Comparison of ENCODE assay signal across 8 cellular contexts in genomic region chrX:18886005-18886343, GRCh38.
DNase-seq lines count a peak whose midpoint lies in the region; ATAC-seq, FAIRE-seq and TF ChIP-seq lines count a peak whose summit lies in the region.

No MANE protein-coding gene starts in this region.

- no peaks in the 10 kb centered on the region for H3K27me3 ChIP-seq in NT2/D1 (ENCODE audit: insufficient read depth, insufficient read length)
- no peaks in the 10 kb centered on the region for H3K27me3 ChIP-seq in esophagus squamous epithelium

- H3K4me1 ChIP-seq in NT2/D1 (ENCODE audit: insufficient read depth, insufficient read length): peaks cover 9% of the 10 kb centered on the region
- H3K4me1 ChIP-seq in esophagus squamous epithelium: peaks cover 0 to 32% (median 12%) of the 10 kb centered on the region in 3 donors

- TF ChIP-seq POLR2A in GM12892 (IDR thresholded peaks at IDR 0.05; ENCODE audit: low read depth, low read length): 0 out of 2 replicates have a peak, but pooled peaks have one; percentile 6
- TF ChIP-seq POLR2A in esophagus squamous epithelium (IDR thresholded peaks at IDR 0.05): no peak
- no peak for TF ChIP-seq POLR2A in erythroblast (IDR thresholded peaks at IDR 0.05; ENCODE audit: low read length)

- FAIRE-seq in GM12892 (lab: Jason Lieb, UNC): peak; percentile 79

- H3K9me3 ChIP-seq in NT2/D1 (ENCODE audit: insufficient read depth, low read length): no peaks in the 10 kb centered on the region
- H3K9me3 ChIP-seq in esophagus squamous epithelium: peaks cover 0 to 3% (median 0%) of the 10 kb centered on the region in 3 donors

- 0 to 80% methylated on average over 3 of the region's 12 CpGs for WGBS in esophagus squamous epithelium, 2 donors

- no peak for TF ChIP-seq CTCF in esophagus squamous epithelium (IDR thresholded peaks at IDR 0.05)

- H3K4me3 ChIP-seq in NT2/D1 (ENCODE audit: insufficient read length, low read depth) (peak overlapping the region; percentile 53), esophagus squamous epithelium (peak overlapping the region in 3 of 4 donors; percentile 38 to 55 (median 45)), skeletal muscle cell (ENCODE audit: low read depth, low read length) (peak overlapping the region; percentile 32)

- H3K27ac ChIP-seq in esophagus squamous epithelium: peak overlapping the region; percentile 72 to 84 (median 82)

- H3K9ac ChIP-seq in NT2/D1 (ENCODE audit: insufficient read length, low read depth): peak overlapping the region; percentile 68

- no peak for DNase-seq in GM12892 (ENCODE audit: insufficient read length)
- DNase-seq in NT2/D1 (ENCODE audit: low read depth, low spot score): no peak
- no peak for DNase-seq in esophagus squamous epithelium (lab: John Stamatoyannopoulos, UW)
- no peak for DNase-seq in skeletal muscle cell (ENCODE audit: low read depth)
- no peak for DNase-seq in erythroblast (lab: John Stamatoyannopoulos, UW)
- DNase-seq in GM19240 (ENCODE audit: insufficient read length, low spot score): no peak
- no peak for DNase-seq in ecto neural progenitor cell (ENCODE audit: low spot score)

- intact Hi-C loops in esophagus squamous epithelium (cut with DNase I): no loop called here

- peak; percentile 28 for ATAC-seq in GM21825 (IDR thresholded peaks at IDR 0.05; ENCODE audit: unreplicated experiment)

- H3K36me3 ChIP-seq in NT2/D1 (ENCODE audit: insufficient read depth, insufficient read length, low read length) (no peaks in the 10 kb centered on the region), esophagus squamous epithelium (no peaks in the 10 kb centered on the region)
